Comparison of ENCODE assay signal across 1 cellular context in the genomic region with DNA sequence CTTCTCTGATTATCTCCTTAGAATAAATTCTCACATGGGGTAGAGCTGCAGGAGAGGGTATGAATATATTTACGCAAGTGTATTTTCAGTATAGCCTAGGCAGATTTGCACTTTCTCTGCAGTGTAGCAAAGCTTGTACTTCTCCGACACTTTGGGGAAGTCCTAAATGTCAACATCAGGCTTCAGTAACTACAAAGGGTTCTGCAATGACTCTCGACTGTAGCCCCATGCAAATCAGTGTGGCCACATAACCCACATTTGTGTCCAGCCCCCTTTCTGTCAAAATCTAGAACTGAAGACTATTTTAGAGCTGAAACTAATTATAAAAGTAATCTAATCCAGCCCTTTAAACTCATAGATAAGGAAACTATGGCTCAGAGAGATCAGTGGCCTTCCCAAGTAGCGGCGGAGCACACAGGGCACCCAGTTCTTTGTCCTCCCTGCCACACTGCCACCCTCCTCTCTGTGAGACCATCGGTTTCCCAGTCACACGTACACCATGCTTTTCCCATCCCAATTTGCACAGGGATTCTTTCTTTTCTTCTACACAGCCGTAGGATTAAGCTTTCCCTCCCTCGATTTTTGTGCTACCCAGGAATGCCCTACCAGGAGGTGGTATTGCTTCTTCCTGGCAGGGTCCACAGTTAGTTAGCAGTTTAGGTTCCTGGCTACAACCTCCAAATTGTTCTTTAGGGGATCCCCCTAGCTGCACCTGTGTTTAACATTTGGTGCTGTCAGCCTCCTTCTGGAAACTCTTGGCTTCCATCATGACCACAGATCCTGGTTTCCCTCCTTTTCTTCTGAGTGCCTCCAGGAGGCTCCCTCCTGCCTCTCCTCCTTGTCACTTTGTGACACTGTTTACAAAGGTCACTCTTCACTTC.
TF ChIP-seq lines count a peak whose summit lies in the region.

No MANE protein-coding gene starts in this region.

TF ChIP-seq in GM23338, 12 proteins besides CTCF, POLR2A, EP300 and RAD21 (continued from another document):
- TF ChIP-seq, protein P1, sequence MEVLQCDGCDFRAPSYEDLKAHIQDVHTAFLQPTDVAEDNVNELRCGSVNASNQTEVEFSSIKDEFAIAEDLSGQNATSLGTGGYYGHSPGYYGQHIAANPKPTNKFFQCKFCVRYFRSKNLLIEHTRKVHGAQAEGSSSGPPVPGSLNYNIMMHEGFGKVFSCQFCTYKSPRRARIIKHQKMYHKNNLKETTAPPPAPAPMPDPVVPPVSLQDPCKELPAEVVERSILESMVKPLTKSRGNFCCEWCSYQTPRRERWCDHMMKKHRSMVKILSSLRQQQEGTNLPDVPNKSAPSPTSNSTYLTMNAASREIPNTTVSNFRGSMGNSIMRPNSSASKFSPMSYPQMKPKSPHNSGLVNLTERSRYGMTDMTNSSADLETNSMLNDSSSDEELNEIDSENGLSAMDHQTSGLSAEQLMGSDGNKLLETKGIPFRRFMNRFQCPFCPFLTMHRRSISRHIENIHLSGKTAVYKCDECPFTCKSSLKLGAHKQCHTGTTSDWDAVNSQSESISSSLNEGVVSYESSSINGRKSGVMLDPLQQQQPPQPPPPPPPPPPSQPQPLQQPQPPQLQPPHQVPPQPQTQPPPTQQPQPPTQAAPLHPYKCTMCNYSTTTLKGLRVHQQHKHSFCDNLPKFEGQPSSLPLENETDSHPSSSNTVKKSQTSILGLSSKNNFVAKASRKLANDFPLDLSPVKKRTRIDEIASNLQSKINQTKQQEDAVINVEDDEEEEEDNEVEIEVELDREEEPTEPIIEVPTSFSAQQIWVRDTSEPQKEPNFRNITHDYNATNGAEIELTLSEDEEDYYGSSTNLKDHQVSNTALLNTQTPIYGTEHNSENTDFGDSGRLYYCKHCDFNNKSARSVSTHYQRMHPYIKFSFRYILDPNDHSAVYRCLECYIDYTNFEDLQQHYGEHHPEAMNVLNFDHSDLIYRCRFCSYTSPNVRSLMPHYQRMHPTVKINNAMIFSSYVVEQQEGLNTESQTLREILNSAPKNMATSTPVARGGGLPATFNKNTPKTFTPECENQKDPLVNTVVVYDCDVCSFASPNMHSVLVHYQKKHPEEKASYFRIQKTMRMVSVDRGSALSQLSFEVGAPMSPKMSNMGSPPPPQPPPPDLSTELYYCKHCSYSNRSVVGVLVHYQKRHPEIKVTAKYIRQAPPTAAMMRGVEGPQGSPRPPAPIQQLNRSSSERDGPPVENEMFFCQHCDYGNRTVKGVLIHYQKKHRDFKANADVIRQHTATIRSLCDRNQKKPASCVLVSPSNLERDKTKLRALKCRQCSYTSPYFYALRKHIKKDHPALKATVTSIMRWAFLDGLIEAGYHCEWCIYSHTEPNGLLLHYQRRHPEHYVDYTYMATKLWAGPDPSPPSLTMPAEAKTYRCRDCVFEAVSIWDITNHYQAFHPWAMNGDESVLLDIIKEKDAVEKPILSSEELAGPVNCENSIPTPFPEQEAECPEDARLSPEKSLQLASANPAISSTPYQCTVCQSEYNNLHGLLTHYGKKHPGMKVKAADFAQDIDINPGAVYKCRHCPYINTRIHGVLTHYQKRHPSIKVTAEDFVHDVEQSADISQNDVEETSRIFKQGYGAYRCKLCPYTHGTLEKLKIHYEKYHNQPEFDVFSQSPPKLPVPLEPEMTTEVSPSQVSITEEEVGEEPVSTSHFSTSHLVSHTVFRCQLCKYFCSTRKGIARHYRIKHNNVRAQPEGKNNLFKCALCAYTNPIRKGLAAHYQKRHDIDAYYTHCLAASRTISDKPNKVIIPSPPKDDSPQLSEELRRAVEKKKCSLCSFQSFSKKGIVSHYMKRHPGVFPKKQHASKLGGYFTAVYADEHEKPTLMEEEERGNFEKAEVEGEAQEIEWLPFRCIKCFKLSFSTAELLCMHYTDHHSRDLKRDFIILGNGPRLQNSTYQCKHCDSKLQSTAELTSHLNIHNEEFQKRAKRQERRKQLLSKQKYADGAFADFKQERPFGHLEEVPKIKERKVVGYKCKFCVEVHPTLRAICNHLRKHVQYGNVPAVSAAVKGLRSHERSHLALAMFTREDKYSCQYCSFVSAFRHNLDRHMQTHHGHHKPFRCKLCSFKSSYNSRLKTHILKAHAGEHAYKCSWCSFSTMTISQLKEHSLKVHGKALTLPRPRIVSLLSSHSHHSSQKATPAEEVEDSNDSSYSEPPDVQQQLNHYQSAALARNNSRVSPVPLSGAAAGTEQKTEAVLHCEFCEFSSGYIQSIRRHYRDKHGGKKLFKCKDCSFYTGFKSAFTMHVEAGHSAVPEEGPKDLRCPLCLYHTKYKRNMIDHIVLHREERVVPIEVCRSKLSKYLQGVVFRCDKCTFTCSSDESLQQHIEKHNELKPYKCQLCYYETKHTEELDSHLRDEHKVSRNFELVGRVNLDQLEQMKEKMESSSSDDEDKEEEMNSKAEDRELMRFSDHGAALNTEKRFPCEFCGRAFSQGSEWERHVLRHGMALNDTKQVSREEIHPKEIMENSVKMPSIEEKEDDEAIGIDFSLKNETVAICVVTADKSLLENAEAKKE (CRISPR knock-in tag; IDR thresholded peaks at IDR 0.05) = no peak
- TF ChIP-seq, protein P2, sequence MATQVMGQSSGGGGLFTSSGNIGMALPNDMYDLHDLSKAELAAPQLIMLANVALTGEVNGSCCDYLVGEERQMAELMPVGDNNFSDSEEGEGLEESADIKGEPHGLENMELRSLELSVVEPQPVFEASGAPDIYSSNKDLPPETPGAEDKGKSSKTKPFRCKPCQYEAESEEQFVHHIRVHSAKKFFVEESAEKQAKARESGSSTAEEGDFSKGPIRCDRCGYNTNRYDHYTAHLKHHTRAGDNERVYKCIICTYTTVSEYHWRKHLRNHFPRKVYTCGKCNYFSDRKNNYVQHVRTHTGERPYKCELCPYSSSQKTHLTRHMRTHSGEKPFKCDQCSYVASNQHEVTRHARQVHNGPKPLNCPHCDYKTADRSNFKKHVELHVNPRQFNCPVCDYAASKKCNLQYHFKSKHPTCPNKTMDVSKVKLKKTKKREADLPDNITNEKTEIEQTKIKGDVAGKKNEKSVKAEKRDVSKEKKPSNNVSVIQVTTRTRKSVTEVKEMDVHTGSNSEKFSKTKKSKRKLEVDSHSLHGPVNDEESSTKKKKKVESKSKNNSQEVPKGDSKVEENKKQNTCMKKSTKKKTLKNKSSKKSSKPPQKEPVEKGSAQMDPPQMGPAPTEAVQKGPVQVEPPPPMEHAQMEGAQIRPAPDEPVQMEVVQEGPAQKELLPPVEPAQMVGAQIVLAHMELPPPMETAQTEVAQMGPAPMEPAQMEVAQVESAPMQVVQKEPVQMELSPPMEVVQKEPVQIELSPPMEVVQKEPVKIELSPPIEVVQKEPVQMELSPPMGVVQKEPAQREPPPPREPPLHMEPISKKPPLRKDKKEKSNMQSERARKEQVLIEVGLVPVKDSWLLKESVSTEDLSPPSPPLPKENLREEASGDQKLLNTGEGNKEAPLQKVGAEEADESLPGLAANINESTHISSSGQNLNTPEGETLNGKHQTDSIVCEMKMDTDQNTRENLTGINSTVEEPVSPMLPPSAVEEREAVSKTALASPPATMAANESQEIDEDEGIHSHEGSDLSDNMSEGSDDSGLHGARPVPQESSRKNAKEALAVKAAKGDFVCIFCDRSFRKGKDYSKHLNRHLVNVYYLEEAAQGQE (IDR thresholded peaks at IDR 0.05; ENCODE audit: unreplicated experiment) = no peak
- no peak for TF ChIP-seq ZNF331 (CRISPR knock-in tag; IDR thresholded peaks at IDR 0.05; ENCODE audit: low read depth)
